ENCODE assay signal across 22 cellular contexts in genomic region chr1:22821027-22821426, GRCh38.
DNase-seq lines count a peak whose midpoint lies in the region.
"Had no signal": no experiment of that assay in that cellular context is flagged by ENCODE, and none has a peak within 500 bp of the region (broad histone marks: within the 10 kb centered on the region; RNA-seq: fewer than 3 reads in every experiment).

No MANE protein-coding gene starts in this region.

- DNase-seq in OCI-M1 (lab: John Stamatoyannopoulos, UW), result peak; percentile 83
- DNase-seq in dermis microvascular lymphatic vessel endothelial cell (ENCODE audit: low read depth in 2 of 2), result peak; percentile 23 to 84
- peak; percentile 40 for DNase-seq in foreskin melanocyte
- DNase-seq in pulmonary artery endothelial cell (ENCODE audit: low read depth, low spot score), result peak; percentile 79
- no peak for DNase-seq in NCI-H526 treated with DMSO at 0.1 percent for 48 hours (lab: John Stamatoyannopoulos, UW)
- no peak for DNase-seq in GM19238 (ENCODE audit: insufficient read length, low spot score)
- no peak for DNase-seq in stimulated activated CD8-positive, alpha-beta memory T cell treated with anti-CD3 and anti-CD28 coated beads, Interleukin-4, amount 100 ng/mL, for 48 hours
- DNase-seq: AML-193; CD4-positive, alpha-beta memory T cell; COR-L47; DMS53; GOT3; HFFc6; KG1; MG63; NCI-H1105 treated with DMSO at 0.1 percent for 48 hours; NCI-H146; NCI-H1930; NCI-H2107; NCI-H524; NCI-H774; PC-3 had no signal

Comparison
In these comparisons a context has a peak if more than half of its experiments do, and no peak if none do; other contexts are left out.
1. DNase-seq: peak in OCI-M1 (single experiment), dermis microvascular lymphatic vessel endothelial cell (2 of 2), foreskin melanocyte (single experiment) and pulmonary artery endothelial cell (single experiment); none in NCI-H526 treated with DMSO at 0.1 percent for 48 hours (single experiment), GM19238 (single experiment) and stimulated activated CD8-positive, alpha-beta memory T cell treated with anti-CD3 and anti-CD28 coated beads, Interleukin-4, amount 100 ng/mL, for 48 hours (single experiment).